ENCODE assay signal across 13 cellular contexts in the genomic region with DNA sequence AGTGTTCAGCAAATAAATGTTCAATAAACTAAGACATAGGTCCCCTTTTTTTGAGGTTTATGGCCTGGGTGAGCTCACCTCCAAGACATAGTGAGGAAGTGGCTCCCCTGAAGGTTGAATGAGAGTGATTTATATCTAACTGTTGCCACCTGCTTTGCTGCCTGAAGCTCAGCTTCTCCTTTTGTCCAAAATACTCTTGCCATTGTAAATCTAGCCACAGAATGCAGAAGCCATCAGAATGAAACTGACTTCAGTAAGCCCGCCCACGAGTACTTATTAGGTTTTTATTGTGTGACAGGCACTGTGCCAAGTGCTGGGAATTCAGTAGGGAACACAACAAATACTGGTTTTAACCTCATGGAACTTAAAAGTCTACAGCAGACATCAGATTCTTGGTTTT. TPM values are rescaled to one million over a fixed set of nuclear protein-coding genes. Genes with fewer than 3 reads are reported as not detected.
DNase-seq lines count a peak whose midpoint lies in the region; ATAC-seq, FAIRE-seq and TF ChIP-seq lines count a peak whose summit lies in the region.
"Had no signal": no experiment of that assay in that cellular context is flagged by ENCODE, and none has a peak within 500 bp of the region (broad histone marks: within the 10 kb centered on the region; RNA-seq: fewer than 3 reads in every experiment).

No MANE protein-coding gene starts in this region.

- no peak for TF ChIP-seq EP300 in transverse colon (IDR thresholded peaks at IDR 0.05; ENCODE audit: low read depth)

- no peaks in the 10 kb centered on the region for H3K27me3 ChIP-seq in transverse colon
- H3K27me3 ChIP-seq: tibial nerve had no signal

- in situ Hi-C loops in transverse colon (cut with MboI; ENCODE audit: low pct_ligation_motif_present in 1 of 4, low pct_unique_long_range_greater_than_20kb in 1 of 4, low sequenced_read_pairs in 3 of 4), result loop anchor here (10.0 to 25.0 kb wide), 5 partner anchors 139 to 379 kb away; no protein-coding TSS in a partner anchor

- H3K36me3 ChIP-seq in transverse colon, result no peaks in the 10 kb centered on the region
- H3K36me3 ChIP-seq: tibial nerve had no signal

- ATAC-seq in HG03378 (IDR thresholded peaks at IDR 0.05; ENCODE audit: unreplicated experiment) (peak; percentile 65), HG03045 (IDR thresholded peaks at IDR 0.05; ENCODE audit: unreplicated experiment) (no peak), GM19455 (IDR thresholded peaks at IDR 0.05; ENCODE audit: unreplicated experiment) (no peak)
- ATAC-seq: GM23338 had no signal

- WGBS in transverse colon (ENCODE audit: low coverage in 1 of 2), 2 donors, result 11 to 25% methylated on average over 2 of the region's 2 CpGs

- DNase-seq in GM18507 (ENCODE audit: extremely low spot score, insufficient read length, low read depth) (no peak), OCI-M1 (lab: John Stamatoyannopoulos, UW) (peak; percentile 58), myocyte (ENCODE audit: low read depth) (peak; percentile 19), transverse colon (no peak), activated gamma-delta T cell (lab: John Stamatoyannopoulos, UW) (no peak)

- no peak overlapping the region for H3K27ac ChIP-seq in transverse colon
- H3K27ac ChIP-seq: tibial nerve had no signal

- no peak overlapping the region for H3K4me3 ChIP-seq in transverse colon
- H3K4me3 ChIP-seq: GM23338, lung, tibial nerve had no signal

- no peak for TF ChIP-seq CTCF in transverse colon (IDR thresholded peaks at IDR 0.05)

- intact Hi-C loops in transverse colon (cut with DNase I; ENCODE audit: low total_unique reads), result loop anchor here (5.0 kb wide), 1 partner anchor 231 kb away; no protein-coding TSS in a partner anchor

- peak; percentile 31 for FAIRE-seq in GM18507 (lab: Jason Lieb, UNC)
- FAIRE-seq: G401.6 had no signal

- H3K9me3 ChIP-seq in transverse colon, result no peaks in the 10 kb centered on the region
- H3K9me3 ChIP-seq: tibial nerve had no signal

- no peak for TF ChIP-seq POLR2A in transverse colon (IDR thresholded peaks at IDR 0.05)

- H3K4me1 ChIP-seq in transverse colon, result peaks cover 4 to 10% (median 6%) of the 10 kb centered on the region in 4 donors

RNA-seq across cellular contexts. Expression of a gene that starts 18.0 kb away (rescaled TPM):
- not detected in 2 replicates for total RNA-seq in myocyte
- not detected for polyA plus RNA-seq in myocyte (2012)
- 1 to 10 TPM in 1 of 4 donors, under 1 TPM in 1, not detected in 2; 0.68 to 2.9 TPM for total RNA-seq in transverse colon
- total RNA-seq: epithelial cell of proximal tubule, tibial nerve had no signal
- polyA plus RNA-seq: lung had no signal

Comparison
In these comparisons a context has a peak if more than half of its experiments do, and no peak if none do; other contexts are left out.
1. DNase-seq: peak in OCI-M1 (single experiment) and myocyte (single experiment); none in GM18507 (single experiment), transverse colon (single experiment) and activated gamma-delta T cell (single experiment).